13 cellular contexts compared by ENCODE assay signal in the genomic region with DNA sequence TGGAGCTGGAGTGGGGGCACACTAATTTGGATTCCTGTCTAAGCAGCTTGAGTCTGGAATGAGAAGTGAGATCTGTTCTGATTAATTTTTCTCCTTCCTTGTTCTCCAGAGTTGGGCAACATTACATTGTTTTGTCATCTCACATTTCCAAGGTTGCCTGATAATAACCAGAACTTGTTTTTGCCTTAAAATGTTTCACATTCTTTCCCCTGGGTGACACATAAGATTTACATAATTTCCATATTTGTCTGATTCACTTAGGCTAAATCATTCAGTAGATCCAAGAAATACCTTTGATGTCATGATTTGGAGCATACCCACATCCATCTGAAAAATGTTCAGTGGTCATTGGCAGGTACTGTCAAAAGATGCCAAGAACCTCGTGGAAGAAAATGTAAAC.
A peak's percentile ranks its signal among the peaks of the same experiment; 100 is the strongest.
DNase-seq lines count a peak whose midpoint lies in the region; ATAC-seq and TF ChIP-seq lines count a peak whose summit lies in the region.
"Had no signal": no experiment of that assay in that cellular context is flagged by ENCODE, and none has a peak within 500 bp of the region (broad histone marks: within the 10 kb centered on the region; RNA-seq: fewer than 3 reads in every experiment).

No MANE protein-coding gene starts in this region.

- no peak for TF ChIP-seq CTCF in ascending aorta (IDR thresholded peaks at IDR 0.05)
- no peak for TF ChIP-seq CTCF in nephron progenitor cell (IDR thresholded peaks at IDR 0.05)

- intact Hi-C loops in ascending aorta (cut with DNase I) = no loop called here

- peaks cover 97 to 100% of the 10 kb centered on the region in 2 donors for H3K4me1 Mint-ChIP-seq in immature natural killer cell
- peaks cover 15% of the 10 kb centered on the region for H3K4me1 Mint-ChIP-seq in nephron progenitor cell
- no peaks in the 10 kb centered on the region for H3K4me1 Mint-ChIP-seq in stimulated activated memory B cell treated with anti-CD40 and anti-IgM and Interleukin-4, amounts not matched to agents 10 μg/mL and 1 μg/mL and 100 μg/mL, for 72 hours
- H3K4me1 Mint-ChIP-seq: B cell had no signal

- no peak overlapping the region for H3K4me3 ChIP-seq in ascending aorta

- H3K27ac ChIP-seq in ascending aorta = peak overlapping the region; percentile 39 to 53

- no peak for DNase-seq in activated naive CD4-positive, alpha-beta T cell treated with anti-CD3 and anti-CD28 coated beads, Interleukin-2, amount 50 U/mL, for 72 hours (ENCODE audit: low spot score in 2 of 2)
- no peak for DNase-seq in activated naive CD4-positive, alpha-beta T cell treated with anti-CD3 and anti-CD28 coated beads, Interleukin-2, amount 50 U/mL, for 16 hours
- no peak for DNase-seq in ascending aorta (ENCODE audit: low spot score in 2 of 2)
- DNase-seq in immature natural killer cell = no peak
- peak; percentile 30 for DNase-seq in stromal cell of bone marrow (ENCODE audit: low read depth)
- DNase-seq in nephron progenitor cell = no peak
- no peak for DNase-seq in NCI-H748 treated with DMSO at 0.1 percent for 48 hours (lab: John Stamatoyannopoulos, UW)
- DNase-seq: activated CD4-positive, alpha-beta T cell treated with anti-CD3 and anti-CD28 coated beads, Interleukin-2, amount 10 ng/mL, durations not matched to agents 7 days and 5 days; amygdala; hippocampal formation; NCI-H2171 had no signal

- H3K4me1 ChIP-seq in ascending aorta = peaks cover 5 to 12% of the 10 kb centered on the region in 2 donors

- H3K27ac Mint-ChIP-seq in activated naive CD4-positive, alpha-beta T cell treated with anti-CD3 and anti-CD28 coated beads, Interleukin-2, amount 50 U/mL, for 72 hours = no peak overlapping the region
- peak overlapping the region; percentile 7 to 91 (median 71) for H3K27ac Mint-ChIP-seq in immature natural killer cell
- H3K27ac Mint-ChIP-seq in nephron progenitor cell = no peak overlapping the region
- H3K27ac Mint-ChIP-seq in stimulated activated memory B cell treated with anti-CD40 and anti-IgM and Interleukin-4, amounts not matched to agents 10 μg/mL and 1 μg/mL and 100 μg/mL, for 72 hours = no peak overlapping the region
- H3K27ac Mint-ChIP-seq: B cell had no signal

- peaks cover 0 to 1% (median 0%) of the 10 kb centered on the region in 3 donors for H3K27me3 Mint-ChIP-seq in immature natural killer cell (ENCODE audit: low read depth in 3 of 3)
- peaks cover 6% of the 10 kb centered on the region for H3K27me3 Mint-ChIP-seq in nephron progenitor cell (ENCODE audit: low read depth, poor library complexity)
- peaks cover 9% of the 10 kb centered on the region for H3K27me3 Mint-ChIP-seq in stimulated activated memory B cell treated with anti-CD40 and anti-IgM and Interleukin-4, amounts not matched to agents 10 μg/mL and 1 μg/mL and 100 μg/mL, for 72 hours
- H3K27me3 Mint-ChIP-seq: activated CD4-positive, alpha-beta T cell treated with anti-CD3 and anti-CD28 coated beads, Interleukin-2, amount 10 ng/mL, durations not matched to agents 7 days and 5 days had no signal

- H3K4me3 Mint-ChIP-seq in immature natural killer cell (peak overlapping the region in 2 of 5 donors; percentile 11 to 19), nephron progenitor cell (no peak overlapping the region)
- H3K4me3 Mint-ChIP-seq in stimulated activated memory B cell treated with anti-CD40 and anti-IgM and Interleukin-4, amounts not matched to agents 10 μg/mL and 1 μg/mL and 100 μg/mL, for 72 hours = no peak overlapping the region
- H3K4me3 Mint-ChIP-seq: activated CD4-positive, alpha-beta T cell treated with anti-CD3 and anti-CD28 coated beads, Interleukin-2, amount 10 ng/mL, durations not matched to agents 7 days and 5 days; B cell had no signal

- no peaks in the 10 kb centered on the region for H3K36me3 ChIP-seq in ascending aorta

- H3K9me3 Mint-ChIP-seq in activated naive CD4-positive, alpha-beta T cell treated with anti-CD3 and anti-CD28 coated beads, Interleukin-2, amount 50 U/mL, for 72 hours = no peaks in the 10 kb centered on the region
- H3K9me3 Mint-ChIP-seq in immature natural killer cell (peaks cover 0 to 4% (median 3%) of the 10 kb centered on the region in 6 donors), nephron progenitor cell (peaks cover 6% of the 10 kb centered on the region)
- no peaks in the 10 kb centered on the region for H3K9me3 Mint-ChIP-seq in stimulated activated memory B cell treated with anti-CD40 and anti-IgM and Interleukin-4, amounts not matched to agents 10 μg/mL and 1 μg/mL and 100 μg/mL, for 72 hours

- no peaks in the 10 kb centered on the region for H3K9me3 ChIP-seq in ascending aorta

- peaks cover 0 to 10% of the 10 kb centered on the region in 2 donors for H3K36me3 Mint-ChIP-seq in activated naive CD4-positive, alpha-beta T cell treated with anti-CD3 and anti-CD28 coated beads, Interleukin-2, amount 50 U/mL, for 72 hours
- H3K36me3 Mint-ChIP-seq in immature natural killer cell (peaks cover 0 to 10% (median 4%) of the 10 kb centered on the region in 3 donors), nephron progenitor cell (ENCODE audit: low read depth) (no peaks in the 10 kb centered on the region)
- no peaks in the 10 kb centered on the region for H3K36me3 Mint-ChIP-seq in stimulated activated memory B cell treated with anti-CD40 and anti-IgM and Interleukin-4, amounts not matched to agents 10 μg/mL and 1 μg/mL and 100 μg/mL, for 72 hours

- H3K27me3 ChIP-seq in ascending aorta = no peaks in the 10 kb centered on the region

- ATAC-seq in activated naive CD4-positive, alpha-beta T cell treated with anti-CD3 and anti-CD28 coated beads, Interleukin-2, amount 50 U/mL, for 72 hours = peak; percentile 7 to 37
- ATAC-seq in stimulated activated memory B cell treated with anti-CD40 and anti-IgM and Interleukin-4, amounts not matched to agents 10 μg/mL and 1 μg/mL and 100 μg/mL, for 72 hours = no peak

Comparison
In these comparisons a context has a peak if more than half of its experiments do, and no peak if none do; other contexts are left out.
1. H3K27ac Mint-ChIP-seq: peak in immature natural killer cell (6 of 6); none in activated naive CD4-positive, alpha-beta T cell treated with anti-CD3 and anti-CD28 coated beads, Interleukin-2, amount 50 U/mL, for 72 hours (0 of 2), nephron progenitor cell (single experiment) and stimulated activated memory B cell treated with anti-CD40 and anti-IgM and Interleukin-4, amounts not matched to agents 10 μg/mL and 1 μg/mL and 100 μg/mL, for 72 hours (single experiment).